In genomic region chr2:224487940-224488339, GRCh38 we compare ENCODE assay signal across 7 cellular contexts.
DNase-seq lines count a peak whose midpoint lies in the region; ATAC-seq, FAIRE-seq and TF ChIP-seq lines count a peak whose summit lies in the region.
"Not testable (repeated sequence)": the region's sequence is repeated elsewhere in the genome, so short reads cannot be mapped to it uniquely, and the experiment has no call there.

No MANE protein-coding gene starts in this region.

- POLR2A ChIA-PET in CD4-positive, alpha-beta T cell (lab: Charles Lee); HepG2 (lab: Yijun Ruan, JAX): not testable (repeated sequence)
- POLR2A ChIA-PET in PC-9 (lab: Charles Lee; ENCODE audit: unreplicated experiment) = interaction anchor here (0.7 kb wide), 1 partner anchor 191 kb away, joined by 41 read pairs; no protein-coding TSS in a partner anchor
- POLR2A ChIA-PET in activated B cell treated with CpG ODN at 0.5 μM for 24 hours (lab: Charles Lee) = interaction anchor here (0.6 kb wide), 1 partner anchor 63 kb away, joined by 7 read pairs; no protein-coding TSS in a partner anchor

- not testable (repeated sequence) for H3K27ac ChIP-seq in CD4-positive, alpha-beta T cell (ENCODE audit: low read depth, low read length); PC-9; HepG2 (ENCODE audit: extremely low read length, insufficient read depth, low read length)

- not testable (repeated sequence) for H3K9me3 Mint-ChIP-seq in CD4-positive, alpha-beta T cell; activated naive CD4-positive, alpha-beta T cell treated with anti-CD3 and anti-CD28 coated beads for 36 hours; central memory CD8-positive, alpha-beta T cell; natural killer cell
- H3K9me3 Mint-ChIP-seq in activated B cell treated with CpG ODN at 0.5 μM for 24 hours = peaks cover 12% of the 10 kb centered on the region

- over 99% methylated on average over 4 of the region's 4 CpGs for WGBS in HepG2 (ENCODE audit: low lambda C conversion rate)

- H3K4me3 ChIP-seq in PC-9 = 0 out of 2 replicates have a peak overlapping the region, but pooled peaks have one; percentile 1
- not testable (repeated sequence) for H3K4me3 ChIP-seq in HepG2 (replicated peaks in 1 of 3; ENCODE audit: insufficient read depth in 1 of 3, low read depth in 2 of 3, low read length in 3 of 3)

- H3K9me3 ChIP-seq in CD4-positive, alpha-beta T cell (ENCODE audit: control insufficient read depth, low read length); HepG2 (ENCODE audit: low read length): not testable (repeated sequence)
- peaks cover 52% of the 10 kb centered on the region for H3K9me3 ChIP-seq in PC-9 (ENCODE audit: insufficient read depth, low read depth)

- in situ Hi-C loops in HepG2 (cut with HindIII; ENCODE audit: extremely low pct_ligation_motif_present, low pct_unique_long_range_greater_than_20kb) = not testable (repeated sequence)

- CTCF ChIA-PET in CD4-positive, alpha-beta T cell (lab: Charles Lee); activated B cell treated with CpG ODN at 0.5 μM for 24 hours (lab: Charles Lee); HepG2 (lab: Yijun Ruan, JAX; ENCODE audit: low intra/inter-chr PET ratio, low total read pairs): not testable (repeated sequence)
- CTCF ChIA-PET in PC-9 (lab: Charles Lee) = interaction anchor here (0.7 kb wide), 1 partner anchor 49 kb away, joined by 12 read pairs; no protein-coding TSS in a partner anchor
- CTCF ChIA-PET in activated naive CD4-positive, alpha-beta T cell treated with anti-CD3 and anti-CD28 coated beads for 36 hours (lab: Charles Lee) = interaction anchor here (0.7 kb wide), 1 partner anchor 83 kb away, joined by 3 read pairs; no protein-coding TSS in a partner anchor

- H3K4me1 Mint-ChIP-seq in CD4-positive, alpha-beta T cell (ENCODE audit: low read depth) = peaks cover 67% of the 10 kb centered on the region
- H3K4me1 Mint-ChIP-seq in activated B cell treated with CpG ODN at 0.5 μM for 24 hours (peaks cover 55% of the 10 kb centered on the region), natural killer cell (peaks cover 62 to 65% of the 10 kb centered on the region in 2 donors)
- H3K4me1 Mint-ChIP-seq in activated naive CD4-positive, alpha-beta T cell treated with anti-CD3 and anti-CD28 coated beads for 36 hours (ENCODE audit: low read depth) = peaks cover 42% of the 10 kb centered on the region
- H3K4me1 Mint-ChIP-seq in central memory CD8-positive, alpha-beta T cell = peaks cover 56% of the 10 kb centered on the region

- H3K9ac ChIP-seq in HepG2 (ENCODE audit: insufficient read depth, low read depth, low read length) = not testable (repeated sequence)

- TF ChIP-seq EP300 in HepG2 (IDR thresholded peaks at IDR 0.05; ENCODE audit: low read depth in 2 of 2, low read length in 2 of 2); HepG2 (CRISPR knock-in tag; IDR thresholded peaks at IDR 0.05; ENCODE audit: borderline replicate concordance): not testable (repeated sequence)

- H4K20me1 ChIP-seq in PC-9 (ENCODE audit: insufficient read depth); HepG2 (ENCODE audit: insufficient read depth, low read length): not testable (repeated sequence)

- not testable (repeated sequence) for H3K4me3 Mint-ChIP-seq in CD4-positive, alpha-beta T cell; activated B cell treated with CpG ODN at 0.5 μM for 24 hours; activated naive CD4-positive, alpha-beta T cell treated with anti-CD3 and anti-CD28 coated beads for 36 hours; central memory CD8-positive, alpha-beta T cell
- H3K4me3 Mint-ChIP-seq in natural killer cell = peak overlapping the region; percentile 6

- TF ChIP-seq RAD21 in HepG2 (CRISPR knock-in tag; IDR thresholded peaks at IDR 0.05) = not testable (repeated sequence)

- H3K79me2 ChIP-seq in PC-9 (ENCODE audit: low read depth) (peaks cover 75% of the 10 kb centered on the region), HepG2 (ENCODE audit: insufficient read depth, low read length) (peaks cover 12% of the 10 kb centered on the region)

- intact Hi-C loops in CD4-positive, alpha-beta T cell (cut with DNase I, micrococcal nuclease); activated B cell treated with CpG ODN at 0.5 μM for 24 hours (cut with micrococcal nuclease); activated naive CD4-positive, alpha-beta T cell treated with anti-CD3 and anti-CD28 coated beads for 36 hours (cut with micrococcal nuclease); natural killer cell (cut with micrococcal nuclease): not testable (repeated sequence)
- intact Hi-C loops in PC-9 (cut with micrococcal nuclease; ENCODE audit: unreplicated experiment) (loop anchor here (5.0 to 10.0 kb wide), 2 partner anchors 266 to 653 kb away; partner anchors contain the start of gene AP1S3), HepG2 (cut with micrococcal nuclease; ENCODE audit: unreplicated experiment) (loop anchor here (5.0 kb wide), 1 partner anchor 99 kb away; the partner anchor contains the start of gene CUL3)

- peaks cover 38% of the 10 kb centered on the region for H3F3A ChIP-seq in PC-9 (ENCODE audit: insufficient read depth, low read depth)

- ATAC-seq in CD4-positive, alpha-beta T cell (ENCODE audit: poor library complexity); activated B cell treated with CpG ODN at 0.5 μM for 24 hours (ENCODE audit: low read depth); central memory CD8-positive, alpha-beta T cell (replicated peaks; ENCODE audit: extremely low read depth, poor library complexity, severe bottlenecking); HepG2; natural killer cell: not testable (repeated sequence)

- H3K36me3 ChIP-seq in PC-9 (ENCODE audit: low read depth) = peaks cover 81% of the 10 kb centered on the region
- H3K36me3 ChIP-seq in HepG2 (replicated peaks in 1 of 2; ENCODE audit: control insufficient read depth in 1 of 2, insufficient read depth in 2 of 2, low read length in 2 of 2) = peaks cover 1 to 11% of the 10 kb centered on the region in 2 experiments; a peak in 3 of 5 replicates

- H3K27me3 Mint-ChIP-seq in CD4-positive, alpha-beta T cell; activated B cell treated with CpG ODN at 0.5 μM for 24 hours; activated naive CD4-positive, alpha-beta T cell treated with anti-CD3 and anti-CD28 coated beads for 36 hours (ENCODE audit: low read depth); central memory CD8-positive, alpha-beta T cell; natural killer cell (ENCODE audit: low read depth in 2 of 2): not testable (repeated sequence)

- not testable (repeated sequence) for H2AFZ ChIP-seq in PC-9; HepG2 (ENCODE audit: low read length)

- FAIRE-seq in HepG2 (lab: Jason Lieb, UNC) = not testable (repeated sequence)

- BruUV-seq in PC-9 (replicated peaks; lab: Mats Ljungman, UMichigan); HepG2 (replicated peaks; lab: Mats Ljungman, UMichigan): not testable (repeated sequence)

- peak overlapping the region; percentile 75 for H3K27ac Mint-ChIP-seq in CD4-positive, alpha-beta T cell
- H3K27ac Mint-ChIP-seq in activated B cell treated with CpG ODN at 0.5 μM for 24 hours (peak overlapping the region; percentile 80), natural killer cell (peak overlapping the region; percentile 72 to 82)
- H3K27ac Mint-ChIP-seq in activated naive CD4-positive, alpha-beta T cell treated with anti-CD3 and anti-CD28 coated beads for 36 hours = peak overlapping the region; percentile 21
- peak overlapping the region; percentile 17 for H3K27ac Mint-ChIP-seq in central memory CD8-positive, alpha-beta T cell (ENCODE audit: low read depth)

- peaks cover 51% of the 10 kb centered on the region for H3K4me1 ChIP-seq in PC-9 (replicated peaks; ENCODE audit: insufficient read depth)
- peaks cover 43% of the 10 kb centered on the region for H3K4me1 ChIP-seq in HepG2 (ENCODE audit: insufficient read depth, low read length)

- TF ChIP-seq POLR2A in HepG2 (IDR thresholded peaks at IDR 0.05; ENCODE audit: insufficient read depth in 1 of 2, low read depth in 2 of 2, low read length in 2 of 2) = not testable (repeated sequence)

- not testable (repeated sequence) for H3K27me3 ChIP-seq in CD4-positive, alpha-beta T cell (ENCODE audit: control insufficient read depth, insufficient read depth, low read length); PC-9 (ENCODE audit: insufficient read depth, low read depth); HepG2 (ENCODE audit: control insufficient read depth in 1 of 2, insufficient read depth in 2 of 2, low read length in 2 of 2)

- H3K9me2 ChIP-seq in PC-9 (ENCODE audit: insufficient read depth) = not testable (repeated sequence)

- not testable (repeated sequence) for DNase-seq in CD4-positive, alpha-beta T cell; PC-9; activated B cell treated with CpG ODN at 0.5 μM for 24 hours; activated naive CD4-positive, alpha-beta T cell treated with anti-CD3 and anti-CD28 coated beads for 36 hours; central memory CD8-positive, alpha-beta T cell (ENCODE audit: low spot score in 2 of 2); HepG2 (ENCODE audit: low spot score); natural killer cell

- TF ChIP-seq CTCF in CD4-positive, alpha-beta T cell (IDR thresholded peaks at IDR 0.05); PC-9 (conservative IDR thresholded peaks at IDR 0.05); activated B cell treated with CpG ODN at 0.5 μM for 24 hours (IDR thresholded peaks at IDR 0.05); HepG2 (CRISPR knock-in tag; IDR thresholded peaks at IDR 0.05); natural killer cell (IDR thresholded peaks at IDR 0.05): not testable (repeated sequence)

- not testable (repeated sequence) for H3K4me2 ChIP-seq in PC-9; HepG2 (ENCODE audit: low read depth, low read length)

- H3K36me3 Mint-ChIP-seq in CD4-positive, alpha-beta T cell (ENCODE audit: low read depth) = peaks cover 98% of the 10 kb centered on the region
- peaks cover 80% of the 10 kb centered on the region for H3K36me3 Mint-ChIP-seq in activated B cell treated with CpG ODN at 0.5 μM for 24 hours (ENCODE audit: low read depth)
- peaks cover 37% of the 10 kb centered on the region for H3K36me3 Mint-ChIP-seq in activated naive CD4-positive, alpha-beta T cell treated with anti-CD3 and anti-CD28 coated beads for 36 hours (ENCODE audit: low read depth)
- H3K36me3 Mint-ChIP-seq in central memory CD8-positive, alpha-beta T cell (ENCODE audit: insufficient read depth) = peaks cover 31% of the 10 kb centered on the region
- peaks cover 10% of the 10 kb centered on the region for H3K36me3 Mint-ChIP-seq in natural killer cell

Comparison
In these comparisons a context has a peak if more than half of its experiments do, and no peak if none do; other contexts are left out.
1. H3K27ac Mint-ChIP-seq: peak in every context shown above with its lines; median percentile 80 in activated B cell treated with CpG ODN at 0.5 μM for 24 hours; 77 in natural killer cell; 75 in CD4-positive, alpha-beta T cell; 21 in activated naive CD4-positive, alpha-beta T cell treated with anti-CD3 and anti-CD28 coated beads for 36 hours; 17 in central memory CD8-positive, alpha-beta T cell.